In the genomic region with DNA sequence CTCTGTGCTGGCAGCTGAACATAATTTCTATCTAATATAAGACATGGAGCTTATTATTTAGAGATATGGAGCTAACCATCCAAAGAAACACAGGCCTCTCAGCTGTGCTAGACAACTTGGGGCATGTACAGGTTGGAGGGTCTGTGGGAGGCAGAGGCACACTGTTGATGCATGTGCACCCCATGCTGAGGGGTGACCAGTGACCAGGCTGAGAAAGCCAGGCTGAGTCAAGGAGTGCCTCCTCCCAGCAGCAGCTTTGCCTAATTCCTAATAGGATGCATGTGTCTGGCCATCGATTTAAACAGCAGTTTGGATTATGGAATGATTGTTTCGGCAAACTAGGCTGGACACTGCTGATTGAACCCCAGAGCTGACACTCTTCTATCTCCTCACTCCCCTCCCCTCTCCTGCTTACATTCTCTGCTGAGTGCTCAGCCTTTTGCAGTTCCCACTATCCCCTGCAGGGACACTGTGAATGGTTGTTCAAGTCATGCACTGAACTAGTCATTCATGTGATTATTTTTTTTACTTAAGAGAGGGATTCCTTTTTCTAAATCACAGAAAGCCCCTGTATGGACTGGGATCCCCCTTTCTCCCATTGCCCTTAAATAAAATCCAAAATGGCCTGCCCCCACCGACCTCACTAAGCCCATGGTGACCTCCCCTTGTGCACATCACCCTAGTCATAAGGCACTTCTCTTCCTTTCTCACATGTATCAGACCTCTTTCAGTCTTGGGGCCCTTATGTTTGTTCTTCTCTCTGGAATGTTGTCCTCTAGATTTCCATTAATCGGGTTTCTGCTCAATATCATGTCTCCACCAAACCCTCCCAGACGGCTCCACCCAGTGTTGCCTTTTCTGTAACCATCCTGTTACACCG, we compare ENCODE assay signal across 9 cellular contexts.
A peak's percentile ranks its signal among the peaks of the same experiment; 100 is the strongest.
DNase-seq lines count a peak whose midpoint lies in the region; ATAC-seq and TF ChIP-seq lines count a peak whose summit lies in the region.
"Had no signal": no experiment of that assay in that cellular context is flagged by ENCODE, and none has a peak within 500 bp of the region (broad histone marks: within the 10 kb centered on the region; RNA-seq: fewer than 3 reads in every experiment).

No MANE protein-coding gene starts in this region.

- H3K4me2 ChIP-seq in OCI-LY3 (ENCODE audit: low read length), result no peak overlapping the region

- in situ Hi-C loops in ACHN (cut with HindIII; ENCODE audit: low pct_ligation_motif_present, low pct_unique_long_range_greater_than_20kb, low sequenced_read_pairs), result no loop called here

- H3K27me3 ChIP-seq in OCI-LY3 (ENCODE audit: low read depth, low read length), result peaks cover 6% of the 10 kb centered on the region; the same call in 1 of the 2 replicates

- H3K4me1 Mint-ChIP-seq in effector memory CD8-positive, alpha-beta T cell (ENCODE audit: low read depth in 2 of 2), result peaks cover 0 to 2% of the 10 kb centered on the region in 2 donors
- H3K4me1 Mint-ChIP-seq in neural crest cell, result peaks cover 7% of the 10 kb centered on the region
- H3K4me1 Mint-ChIP-seq: central memory CD8-positive, alpha-beta T cell had no signal

- H4K20me1 ChIP-seq in OCI-LY3 (ENCODE audit: insufficient read depth, low read length), result no peaks in the 10 kb centered on the region

- no peaks in the 10 kb centered on the region for H3K9me3 Mint-ChIP-seq in effector memory CD8-positive, alpha-beta T cell
- H3K9me3 Mint-ChIP-seq in neural crest cell, result no peaks in the 10 kb centered on the region
- H3K9me3 Mint-ChIP-seq: central memory CD8-positive, alpha-beta T cell had no signal

- peaks cover 0 to 5% of the 10 kb centered on the region in 2 donors for H3K27me3 Mint-ChIP-seq in effector memory CD8-positive, alpha-beta T cell
- H3K27me3 Mint-ChIP-seq in neural crest cell (ENCODE audit: low read depth), result no peaks in the 10 kb centered on the region

- H3K27ac ChIP-seq in OCI-LY3 (ENCODE audit: low read length), result no peak overlapping the region

- H2AFZ ChIP-seq in OCI-LY3 (ENCODE audit: low read depth, low read length), result no peak overlapping the region; the same call in 1 of the 2 replicates

- peak; percentile 54 for ATAC-seq in effector memory CD8-positive, alpha-beta T cell (replicated peaks)
- ATAC-seq in HG02973 (IDR thresholded peaks at IDR 0.05; ENCODE audit: unreplicated experiment) (no peak), HG02588 (IDR thresholded peaks at IDR 0.05; ENCODE audit: unreplicated experiment) (no peak)

- H3K9me3 ChIP-seq in OCI-LY3 (ENCODE audit: insufficient read depth, low read length), result no peaks in the 10 kb centered on the region

- no peaks in the 10 kb centered on the region for H3K79me2 ChIP-seq in OCI-LY3 (ENCODE audit: low read length)

- peak; percentile 16 for DNase-seq in ACHN
- peak; percentile 50 for DNase-seq in GM10266 (ENCODE audit: extremely low spot score)
- peak in 1 of 3 experiments; percentile 11 for DNase-seq in effector memory CD8-positive, alpha-beta T cell
- peak; percentile 28 for DNase-seq in neural crest cell (ENCODE audit: low read depth, low spot score)
- no peak for DNase-seq in NOMO-1 treated with DMSO at 0.1 percent for 48 hours (lab: John Stamatoyannopoulos, UW; ENCODE audit: unreplicated experiment)

- no peaks in the 10 kb centered on the region for H3K36me3 Mint-ChIP-seq in effector memory CD8-positive, alpha-beta T cell (ENCODE audit: insufficient read depth)
- no peaks in the 10 kb centered on the region for H3K36me3 Mint-ChIP-seq in neural crest cell (ENCODE audit: low read depth)

- TF ChIP-seq CTCF in GM10266 (IDR thresholded peaks at IDR 0.05; ENCODE audit: control insufficient read depth, insufficient read depth, low read depth, missing control alignments) (peak; percentile 25), OCI-LY3 (IDR thresholded peaks at IDR 0.05; ENCODE audit: low read depth, low read length) (peak; percentile 35), neural crest cell (conservative IDR thresholded peaks at IDR 0.05) (peak; percentile 60)

- no peak overlapping the region for H3K9ac ChIP-seq in OCI-LY3 (ENCODE audit: low read length)

- no peak overlapping the region for H3K4me3 ChIP-seq in OCI-LY3 (ENCODE audit: low read length)

- no peak overlapping the region for H3K4me3 Mint-ChIP-seq in effector memory CD8-positive, alpha-beta T cell
- H3K4me3 Mint-ChIP-seq in neural crest cell, result no peak overlapping the region
- H3K4me3 Mint-ChIP-seq: central memory CD8-positive, alpha-beta T cell had no signal

- no peaks in the 10 kb centered on the region for H3K36me3 ChIP-seq in OCI-LY3 (replicated peaks; ENCODE audit: low read depth, low read length)

- no peaks in the 10 kb centered on the region for H3K4me1 ChIP-seq in OCI-LY3 (ENCODE audit: low read length)

- peak overlapping the region; percentile 8 to 55 for H3K27ac Mint-ChIP-seq in effector memory CD8-positive, alpha-beta T cell
- H3K27ac Mint-ChIP-seq in neural crest cell (ENCODE audit: unreplicated experiment), result no peak overlapping the region
